10 cellular contexts compared by ENCODE assay signal in the genomic region with DNA sequence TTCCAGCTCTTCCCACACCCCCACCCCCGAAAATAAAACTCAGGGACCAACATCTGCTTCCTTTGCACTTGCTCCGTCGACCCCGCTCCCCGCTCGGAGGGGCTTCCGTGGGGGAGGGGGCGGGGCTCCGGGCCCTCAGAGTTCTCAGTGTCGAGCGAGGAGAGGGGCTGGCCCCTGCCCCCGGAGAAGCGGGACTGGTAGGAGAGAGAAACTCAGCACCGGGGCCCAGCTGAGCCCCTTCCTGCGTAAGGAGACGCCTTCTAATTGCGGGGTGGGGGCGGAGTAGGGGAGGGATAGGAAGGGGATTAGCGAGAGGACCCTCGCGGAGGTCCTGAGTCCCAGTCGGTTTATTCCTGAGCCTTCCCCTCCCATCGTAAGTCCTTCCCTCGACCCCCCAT. TPM values are rescaled to one million over a fixed set of nuclear protein-coding genes. Genes with fewer than 3 reads are reported as not detected.
DNase-seq lines count a peak whose midpoint lies in the region; ATAC-seq, FAIRE-seq and TF ChIP-seq lines count a peak whose summit lies in the region.
"Had no signal": no experiment of that assay in that cellular context is flagged by ENCODE, and none has a peak within 500 bp of the region (broad histone marks: within the 10 kb centered on the region; RNA-seq: fewer than 3 reads in every experiment).

No MANE protein-coding gene starts in this region.

- H3K4me1 Mint-ChIP-seq in brain (peaks cover 58% of the 10 kb centered on the region), naive B cell (peaks cover 35 to 53% (median 41%) of the 10 kb centered on the region in 3 donors), chondrocyte (ENCODE audit: low read depth) (peaks cover 18% of the 10 kb centered on the region)

- no peak for TF ChIP-seq EP300 in A549 (IDR thresholded peaks at IDR 0.05)

- H3K4me3 ChIP-seq in A549: no peak overlapping the region

- no peaks in the 10 kb centered on the region for H3K9me3 ChIP-seq in A549
- H3K9me3 ChIP-seq: left lung had no signal

- H3K27ac ChIP-seq in A549: peak overlapping the region; percentile 71 to 92; a peak in 5 of 6 replicates
- H3K27ac ChIP-seq: left lung had no signal

- CTCF ChIA-PET in A549 (lab: Yijun Ruan, JAX): interaction anchor here (1.1 to 1.4 kb wide), 2 partner anchors 12 to 33 kb away, joined by 3 read pairs; a partner anchor contains a TSS

- H3K27ac Mint-ChIP-seq in brain: peak overlapping the region in 2 of 5 experiments; percentile 23 to 65
- H3K27ac Mint-ChIP-seq in naive B cell: peak overlapping the region; percentile 8 to 92 (median 76)
- H3K27ac Mint-ChIP-seq in chondrocyte (ENCODE audit: unreplicated experiment): no peak overlapping the region

- no peaks in the 10 kb centered on the region for H3K9me3 Mint-ChIP-seq in brain
- H3K9me3 Mint-ChIP-seq in naive B cell: no peaks in the 10 kb centered on the region
- no peaks in the 10 kb centered on the region for H3K9me3 Mint-ChIP-seq in chondrocyte (ENCODE audit: low read depth)

- H3K36me3 Mint-ChIP-seq in brain: no peaks in the 10 kb centered on the region
- no peaks in the 10 kb centered on the region for H3K36me3 Mint-ChIP-seq in naive B cell
- H3K36me3 Mint-ChIP-seq in chondrocyte (ENCODE audit: low read depth): no peaks in the 10 kb centered on the region

- TF ChIP-seq CTCF in A549 (IDR thresholded peaks at IDR 0.05) (no peak), GM20000 (IDR thresholded peaks at IDR 0.05; ENCODE audit: extremely low read depth, missing control alignments) (no peak), brain (conservative IDR thresholded peaks at IDR 0.05) (no peak), chondrocyte (IDR thresholded peaks at IDR 0.05) (no peak)

- FAIRE-seq in A549 (lab: Jason Lieb, UNC): no peak

- no peak for TF ChIP-seq POLR2A in A549 (IDR thresholded peaks at IDR 0.05; ENCODE audit: low read length)

- H3K27me3 Mint-ChIP-seq in brain (peaks cover 10% of the 10 kb centered on the region), naive B cell (peaks cover 9 to 33% (median 28%) of the 10 kb centered on the region in 3 donors), chondrocyte (ENCODE audit: low read depth) (peaks cover 23% of the 10 kb centered on the region)

- ATAC-seq in A549: no peak
- peak; percentile 5 to 7 for ATAC-seq in naive B cell (ENCODE audit: low read depth in 2 of 2)

- DNase-seq in A549 (ENCODE audit: low read depth in 1 of 2, low spot score in 1 of 2) (no peak), GM20000 (ENCODE audit: low spot score) (peak; percentile 65), naive B cell (no peak), NCI-H1105 treated with DMSO at 0.1 percent for 48 hours (lab: John Stamatoyannopoulos, UW) (no peak), NCI-H510A treated with DMSO at 0.1 percent for 48 hours (lab: John Stamatoyannopoulos, UW) (no peak), chondrocyte (ENCODE audit: low spot score) (no peak)
- DNase-seq in NK-92 treated with Interleukin-12 subunit alpha and Interleukin-12 subunit beta, amount 100 ng/mL, for 24 hours (lab: John Stamatoyannopoulos, UW): no peak
- DNase-seq: DMS79 had no signal

- H3K4me1 ChIP-seq in A549: peaks cover 56% of the 10 kb centered on the region

- WGBS in A549 (ENCODE audit: missing lambda C conversion rate): 87% methylated on average over 12 of the region's 24 CpGs

- H3K4me3 Mint-ChIP-seq in brain (peak overlapping the region in 4 of 5 experiments; percentile 37 to 80 (median 68)), naive B cell (peak overlapping the region; percentile 76 to 95 (median 88)), chondrocyte (ENCODE audit: unreplicated experiment) (no peak overlapping the region)

- peak overlapping the region; percentile 76 for H3K4me2 ChIP-seq in A549

- POLR2A ChIA-PET in A549 (lab: Yijun Ruan, JAX): no interaction called here

- TF ChIP-seq RAD21 in A549 (conservative IDR thresholded peaks at IDR 0.05 in 1 of 2, IDR thresholded peaks at IDR 0.05 in 1 of 2): no peak

TF ChIP-seq in A549, 52 proteins besides CTCF, POLR2A, EP300 and RAD21:
- TF ChIP-seq HOXA7 (CRISPR knock-in tag; IDR thresholded peaks at IDR 0.05) (no peak), FOSB (CRISPR knock-in tag; IDR thresholded peaks at IDR 0.05) (no peak), JUN (IDR thresholded peaks at IDR 0.05) (no peak), NR3C1 (IDR thresholded peaks at IDR 0.05) (no peak), FOXS1 (CRISPR knock-in tag; IDR thresholded peaks at IDR 0.05) (no peak), CBX2 (IDR thresholded peaks at IDR 0.05; ENCODE audit: borderline replicate concordance, low read depth) (no peak), ESRRA (IDR thresholded peaks at IDR 0.05; ENCODE audit: borderline replicate concordance, low read length) (no peak), CHD2 (IDR thresholded peaks at IDR 0.05; ENCODE audit: low read length, partially characterized antibody) (no peak)
- TF ChIP-seq, protein P1, sequence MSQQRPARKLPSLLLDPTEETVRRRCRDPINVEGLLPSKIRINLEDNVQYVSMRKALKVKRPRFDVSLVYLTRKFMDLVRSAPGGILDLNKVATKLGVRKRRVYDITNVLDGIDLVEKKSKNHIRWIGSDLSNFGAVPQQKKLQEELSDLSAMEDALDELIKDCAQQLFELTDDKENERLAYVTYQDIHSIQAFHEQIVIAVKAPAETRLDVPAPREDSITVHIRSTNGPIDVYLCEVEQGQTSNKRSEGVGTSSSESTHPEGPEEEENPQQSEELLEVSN (IDR thresholded peaks at IDR 0.05; ENCODE audit: borderline replicate concordance, low read depth): no peak
- TF ChIP-seq, protein P2, sequence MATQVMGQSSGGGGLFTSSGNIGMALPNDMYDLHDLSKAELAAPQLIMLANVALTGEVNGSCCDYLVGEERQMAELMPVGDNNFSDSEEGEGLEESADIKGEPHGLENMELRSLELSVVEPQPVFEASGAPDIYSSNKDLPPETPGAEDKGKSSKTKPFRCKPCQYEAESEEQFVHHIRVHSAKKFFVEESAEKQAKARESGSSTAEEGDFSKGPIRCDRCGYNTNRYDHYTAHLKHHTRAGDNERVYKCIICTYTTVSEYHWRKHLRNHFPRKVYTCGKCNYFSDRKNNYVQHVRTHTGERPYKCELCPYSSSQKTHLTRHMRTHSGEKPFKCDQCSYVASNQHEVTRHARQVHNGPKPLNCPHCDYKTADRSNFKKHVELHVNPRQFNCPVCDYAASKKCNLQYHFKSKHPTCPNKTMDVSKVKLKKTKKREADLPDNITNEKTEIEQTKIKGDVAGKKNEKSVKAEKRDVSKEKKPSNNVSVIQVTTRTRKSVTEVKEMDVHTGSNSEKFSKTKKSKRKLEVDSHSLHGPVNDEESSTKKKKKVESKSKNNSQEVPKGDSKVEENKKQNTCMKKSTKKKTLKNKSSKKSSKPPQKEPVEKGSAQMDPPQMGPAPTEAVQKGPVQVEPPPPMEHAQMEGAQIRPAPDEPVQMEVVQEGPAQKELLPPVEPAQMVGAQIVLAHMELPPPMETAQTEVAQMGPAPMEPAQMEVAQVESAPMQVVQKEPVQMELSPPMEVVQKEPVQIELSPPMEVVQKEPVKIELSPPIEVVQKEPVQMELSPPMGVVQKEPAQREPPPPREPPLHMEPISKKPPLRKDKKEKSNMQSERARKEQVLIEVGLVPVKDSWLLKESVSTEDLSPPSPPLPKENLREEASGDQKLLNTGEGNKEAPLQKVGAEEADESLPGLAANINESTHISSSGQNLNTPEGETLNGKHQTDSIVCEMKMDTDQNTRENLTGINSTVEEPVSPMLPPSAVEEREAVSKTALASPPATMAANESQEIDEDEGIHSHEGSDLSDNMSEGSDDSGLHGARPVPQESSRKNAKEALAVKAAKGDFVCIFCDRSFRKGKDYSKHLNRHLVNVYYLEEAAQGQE (IDR thresholded peaks at IDR 0.05): no peak
TF ChIP-seq in A549: peak in this region for 0.

RNA-seq across cellular contexts. Expression of a gene that starts 22.3 kb away (rescaled TPM):
- polyA plus RNA-seq in A549 (2011; rRNA removed) (not detected in 2 replicates), A549 (2017; fragmentation: RNase III; extraction: RNeasy Plus Mini Kit Qiagen cat#74134 plus additional on column Dnase treatment) (not detected in 3 replicates), brain (ENCODE audit: insufficient read depth, low read depth, low replicate concordance) (not detected), naive B cell (ENCODE audit: low read depth in 6 of 6) (under 1 TPM in 1 of 6 donors, not detected in 5; 0.54 TPM)
- polyA plus RNA-seq in A549 (2012; cell fraction: cytosol; rRNA removed): not detected in 2 replicates
- not detected in 2 replicates for polyA plus RNA-seq in A549 (2012; cell fraction: nucleus; rRNA removed)
- polyA minus RNA-seq in A549 (2011; rRNA and poly(A)+ RNA removed): not detected in 2 replicates
- not detected in 3 replicates for total RNA-seq in chondrocyte
- total RNA-seq: left lung had no signal

RNA-seq across cellular contexts. Expression of a gene that starts 32.5 kb away (rescaled TPM):
- polyA plus RNA-seq in A549 (2011; rRNA removed) (0.03 TPM in 1 of 2 replicates, not detected in the other), A549 (2017; fragmentation: RNase III; extraction: RNeasy Plus Mini Kit Qiagen cat#74134 plus additional on column Dnase treatment) (0.04 to 0.05 TPM (median 0.04 TPM) in 3 replicates), brain (ENCODE audit: insufficient read depth, low read depth, low replicate concordance) (37.9 TPM), naive B cell (ENCODE audit: low read depth in 6 of 6) (not detected)
- 0.04 and 0.05 TPM in 2 replicates for polyA plus RNA-seq in A549 (2012; cell fraction: cytosol; rRNA removed)
- polyA plus RNA-seq in A549 (2012; cell fraction: nucleus; rRNA removed): 0.09 and 0.10 TPM in 2 replicates
- polyA minus RNA-seq in A549 (2011; rRNA and poly(A)+ RNA removed): 0.04 and 0.10 TPM in 2 replicates
- 0.07 TPM in 1 of 3 replicates, not detected in the others for total RNA-seq in chondrocyte

RNA-seq across cellular contexts. Expression of a gene that starts 32.8 kb away (rescaled TPM):
- polyA plus RNA-seq in A549 (2011; rRNA removed) (1.3 and 2.6 TPM in 2 replicates), A549 (2017; fragmentation: RNase III; extraction: RNeasy Plus Mini Kit Qiagen cat#74134 plus additional on column Dnase treatment) (2.1 to 2.8 TPM (median 2.4 TPM) in 3 replicates), brain (ENCODE audit: insufficient read depth, low read depth, low replicate concordance) (24.0 TPM), naive B cell (ENCODE audit: low read depth in 6 of 6) (1 to 10 TPM; 2.7 to 7.8 (median 5.3) TPM)
- polyA plus RNA-seq in A549 (2012; cell fraction: cytosol; rRNA removed): 0.70 and 0.74 TPM in 2 replicates
- 1.8 and 2.4 TPM in 2 replicates for polyA plus RNA-seq in A549 (2012; cell fraction: nucleus; rRNA removed)
- 1.8 and 2.9 TPM in 2 replicates for polyA minus RNA-seq in A549 (2011; rRNA and poly(A)+ RNA removed)
- total RNA-seq in chondrocyte: 0.47 to 0.94 TPM (median 0.72 TPM) in 3 replicates

RNA-seq across cellular contexts. Expression of a gene that starts 46.5 kb away (rescaled TPM):
- 51.4 and 63.2 TPM in 2 replicates for polyA plus RNA-seq in A549 (2011; rRNA removed)
- polyA plus RNA-seq in A549 (2012; cell fraction: cytosol; rRNA removed): 217 and 240 TPM in 2 replicates
- 158 TPM in 2 replicates for polyA plus RNA-seq in A549 (2012; cell fraction: nucleus; rRNA removed)
- polyA plus RNA-seq in A549 (2017; fragmentation: RNase III; extraction: RNeasy Plus Mini Kit Qiagen cat#74134 plus additional on column Dnase treatment): 77.5 to 82.0 TPM (median 80.2 TPM) in 3 replicates
- 13.6 and 14.4 TPM in 2 replicates for polyA minus RNA-seq in A549 (2011; rRNA and poly(A)+ RNA removed)
- 91.3 TPM for polyA plus RNA-seq in brain (ENCODE audit: insufficient read depth, low read depth, low replicate concordance)
- 100 to 1,000 TPM; 101 to 176 (median 133) TPM for polyA plus RNA-seq in naive B cell (ENCODE audit: low read depth in 6 of 6)
- 22.8 to 34.1 TPM (median 24.5 TPM) in 3 replicates for total RNA-seq in chondrocyte

Comparison
In these comparisons a context has a peak if more than half of its experiments do, and no peak if none do; other contexts are left out.
1. ATAC-seq: peak in naive B cell (2 of 2); none in A549 (0 of 2).
2. RNA of a gene that starts 32.5 kb away (polyA plus RNA-seq): 37.9 TPM in brain (single experiment); 0.03 to 0.10 TPM in A549 and not detected in naive B cell; every median in the first group is over 10 times any median in the second.